In genomic region chr15:81312790-81313543, GRCh38 we compare ENCODE assay signal across 8 cellular contexts. TPM values are rescaled to one million over a fixed set of nuclear protein-coding genes. Genes with fewer than 3 reads are reported as not detected.
DNase-seq lines count a peak whose midpoint lies in the region; TF ChIP-seq lines count a peak whose summit lies in the region.

No MANE protein-coding gene starts in this region.

- H3K27ac ChIP-seq in dorsolateral prefrontal cortex: peak overlapping the region in 50 of 59 donors; percentile 14 to 83 (median 54)
- H3K27ac ChIP-seq in neutrophil: peak overlapping the region; percentile 96

- H3K4me3 ChIP-seq in dorsolateral prefrontal cortex (no peak overlapping the region), neutrophil (ENCODE audit: low read depth in 1 of 2, low read length in 1 of 2) (peak overlapping the region in 1 of 2 experiments; percentile 15)

- H3K27me3 ChIP-seq in dorsolateral prefrontal cortex (no peaks in the 10 kb centered on the region), neutrophil (no peaks in the 10 kb centered on the region)

- TF ChIP-seq CTCF in AG09319 (IDR thresholded peaks at IDR 0.05; ENCODE audit: low read depth, low read length): no peak
- no peak for TF ChIP-seq CTCF in dorsolateral prefrontal cortex (IDR thresholded peaks at IDR 0.05 in 54 of 56, conservative IDR thresholded peaks at IDR 0.05 in 2 of 56; ENCODE audit: low read depth in 1 of 56, partially characterized antibody in 56 of 56)
- TF ChIP-seq CTCF in neutrophil (IDR thresholded peaks at IDR 0.05): no peak

- intact Hi-C loops in dorsolateral prefrontal cortex (cut with DNase I): no loop called here

- DNase-seq in AG09319 (ENCODE audit: extremely low read depth, low read depth): peak; percentile 87
- peak; percentile 62 for DNase-seq in NCI-H446 treated with DMSO at 0.1 percent for 48 hours (lab: John Stamatoyannopoulos, UW)
- DNase-seq in dorsolateral prefrontal cortex: peak in 7 of 10 donors; percentile 47 to 86 (median 60)
- DNase-seq in germinal center (ENCODE audit: low spot score): no peak
- no peak for DNase-seq in NCI-H187 (lab: John Stamatoyannopoulos, UW)
- DNase-seq in NCI-H2196 treated with DMSO at 0.1 percent for 48 hours (lab: John Stamatoyannopoulos, UW; ENCODE audit: unreplicated experiment): no peak
- DNase-seq in NCI-H82 treated with DMSO at 0.1 percent for 48 hours (lab: John Stamatoyannopoulos, UW; ENCODE audit: unreplicated experiment): no peak

- H3K4me1 ChIP-seq in neutrophil (ENCODE audit: control insufficient read depth in 1 of 2, insufficient read depth in 1 of 2, low read depth in 1 of 2, low read length in 1 of 2): peaks cover 28 to 30% of the 10 kb centered on the region in 2 experiments

- peaks cover 92% of the 10 kb centered on the region for H3K36me3 ChIP-seq in neutrophil

- H3K9me3 ChIP-seq in neutrophil: no peaks in the 10 kb centered on the region

RNA-seq across cellular contexts. Expression of gene STARD5, which starts 11.0 kb away (rescaled TPM):
- total RNA-seq in dorsolateral prefrontal cortex: 10 to 100 TPM in 53 of 120 experiments, 1 to 10 TPM in 67; 4.8 to 16.1 (median 9.5) TPM

Comparison
In these comparisons a context has a peak if more than half of its experiments do, and no peak if none do; other contexts are left out.
1. DNase-seq: peak in AG09319 (single experiment), NCI-H446 treated with DMSO at 0.1 percent for 48 hours (single experiment) and dorsolateral prefrontal cortex (7 of 10); none in germinal center (single experiment), NCI-H187 (0 of 2), NCI-H2196 treated with DMSO at 0.1 percent for 48 hours (single experiment) and NCI-H82 treated with DMSO at 0.1 percent for 48 hours (single experiment).